Comparison of ENCODE assay signal across 10 cellular contexts in the genomic region with DNA sequence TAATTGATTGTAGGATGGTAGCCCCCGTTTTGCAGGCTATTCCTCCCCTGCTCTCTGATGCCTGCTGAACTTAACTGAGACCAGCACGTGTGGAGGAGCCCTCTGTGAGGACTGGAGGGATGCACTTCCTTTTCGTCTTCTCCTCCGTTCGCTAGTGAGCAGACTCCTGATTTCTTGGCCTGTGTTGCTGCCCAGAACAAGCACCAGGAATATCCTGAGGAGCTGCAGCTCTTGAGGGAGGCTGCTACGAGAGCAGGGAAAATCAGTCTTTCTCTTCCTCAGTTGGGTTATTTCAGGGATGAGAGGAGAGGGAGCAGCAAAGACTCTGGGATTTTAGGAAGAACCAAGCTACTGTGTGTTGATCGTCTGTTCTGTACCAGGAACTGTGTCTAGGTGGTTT.
A peak's percentile ranks its signal among the peaks of the same experiment; 100 is the strongest.
DNase-seq lines count a peak whose midpoint lies in the region; ATAC-seq and TF ChIP-seq lines count a peak whose summit lies in the region.
"Had no signal": no experiment of that assay in that cellular context is flagged by ENCODE, and none has a peak within 500 bp of the region (broad histone marks: within the 10 kb centered on the region; RNA-seq: fewer than 3 reads in every experiment).

No MANE protein-coding gene starts in this region.

- no peaks in the 10 kb centered on the region for H3K36me3 Mint-ChIP-seq in activated CD4-positive, alpha-beta T cell treated with anti-CD3 and anti-CD28 coated beads, Interleukin-2, amount 10 ng/mL, durations not matched to agents 24 days and 14 days (ENCODE audit: low read depth)
- H3K36me3 Mint-ChIP-seq in T-helper 17 cell (ENCODE audit: low read depth): peaks cover 5% of the 10 kb centered on the region
- no peaks in the 10 kb centered on the region for H3K36me3 Mint-ChIP-seq in H9 (ENCODE audit: insufficient read depth in 1 of 3, low read depth in 3 of 3)

- H3K79me1 ChIP-seq in H9 (ENCODE audit: insufficient read depth, low read depth, low read length, poor library complexity, severe bottlenecking): no peaks in the 10 kb centered on the region

- H3K27ac Mint-ChIP-seq in activated CD4-positive, alpha-beta T cell treated with anti-CD3 and anti-CD28 coated beads, Interleukin-2, amount 10 ng/mL, durations not matched to agents 24 days and 14 days: peak overlapping the region; percentile 70
- H3K27ac Mint-ChIP-seq in T-helper 17 cell (peak overlapping the region; percentile 49), H9 (no peak overlapping the region; a peak in 2 of 7 replicates)

- H3K56ac ChIP-seq in H9 (ENCODE audit: insufficient read length, low read depth, low read length): no peak overlapping the region

- peak overlapping the region; percentile 58 for H3K27ac ChIP-seq in hepatocyte
- peak overlapping the region in 4 of 5 donors; percentile 72 to 80 (median 76) for H3K27ac ChIP-seq in stomach
- no peak overlapping the region for H3K27ac ChIP-seq in H9 (ENCODE audit: insufficient read length, low read depth, low read length)

- H2BK20ac ChIP-seq in H9 (ENCODE audit: low read depth, low read length, poor library complexity, severe bottlenecking): no peak overlapping the region

- no peak overlapping the region for H3K4me3 Mint-ChIP-seq in activated CD4-positive, alpha-beta T cell treated with anti-CD3 and anti-CD28 coated beads, Interleukin-2, amount 10 ng/mL, durations not matched to agents 24 days and 14 days
- H3K4me3 Mint-ChIP-seq in T-helper 17 cell: no peak overlapping the region
- no peak overlapping the region for H3K4me3 Mint-ChIP-seq in H9

- TF ChIP-seq POLR2A in stomach (IDR thresholded peaks at IDR 0.05): no peak

- H4K20me1 ChIP-seq in hepatocyte (ENCODE audit: insufficient read depth, poor library complexity, severe bottlenecking) (no peaks in the 10 kb centered on the region), H9 (ENCODE audit: control insufficient read depth, insufficient read depth, insufficient read length) (no peaks in the 10 kb centered on the region)

- no peak overlapping the region for H3K4ac ChIP-seq in H9 (ENCODE audit: low read depth, low read length)

- H4K5ac ChIP-seq in H9 (ENCODE audit: insufficient read length, low read depth, low read length): no peak overlapping the region

- no peak overlapping the region for H3K23ac ChIP-seq in H9 (ENCODE audit: insufficient read length, low read depth, low read length)

- H3K23me2 ChIP-seq in H9 (ENCODE audit: insufficient read length, low read depth, low read length, poor library complexity, severe bottlenecking): no peaks in the 10 kb centered on the region

- H2AK5ac ChIP-seq in H9 (ENCODE audit: insufficient read length, low read length): no peak overlapping the region

- no peak overlapping the region for H2BK12ac ChIP-seq in H9 (ENCODE audit: insufficient read length, low read depth, low read length)

- H2BK15ac ChIP-seq in H9 (ENCODE audit: low read depth, low read length): no peak overlapping the region

- H2BK120ac ChIP-seq in H9 (ENCODE audit: low read depth, low read length, poor library complexity, severe bottlenecking): no peak overlapping the region

- H3T11ph ChIP-seq in H9 (ENCODE audit: low read length): no peak overlapping the region

- H3K9me3 ChIP-seq in T-helper 17 cell (ENCODE audit: control insufficient read depth, low read length, poor library complexity, severe bottlenecking) (no peaks in the 10 kb centered on the region), hepatocyte (ENCODE audit: low read depth) (no peaks in the 10 kb centered on the region), stomach (no peaks in the 10 kb centered on the region), H9 (ENCODE audit: control insufficient read depth, low read depth, low read length) (no peaks in the 10 kb centered on the region)

- H3K79me2 ChIP-seq in hepatocyte: peaks cover 55% of the 10 kb centered on the region
- no peaks in the 10 kb centered on the region for H3K79me2 ChIP-seq in H9 (ENCODE audit: insufficient read depth, low read length)

- no peak overlapping the region for H4K8ac ChIP-seq in H9 (replicated peaks; ENCODE audit: insufficient read length, low read depth, low read length)

- H3K4me1 Mint-ChIP-seq in activated CD4-positive, alpha-beta T cell treated with anti-CD3 and anti-CD28 coated beads, Interleukin-2, amount 10 ng/mL, durations not matched to agents 24 days and 14 days: peaks cover 31% of the 10 kb centered on the region
- peaks cover 22% of the 10 kb centered on the region for H3K4me1 Mint-ChIP-seq in T-helper 17 cell
- H3K4me1 Mint-ChIP-seq in H9: peaks cover 46 to 55% of the 10 kb centered on the region in 2 experiments

- no peaks in the 10 kb centered on the region for H3K9me3 Mint-ChIP-seq in activated CD4-positive, alpha-beta T cell treated with anti-CD3 and anti-CD28 coated beads, Interleukin-2, amount 10 ng/mL, durations not matched to agents 24 days and 14 days
- no peaks in the 10 kb centered on the region; a peak in 1 of 5 replicates for H3K9me3 Mint-ChIP-seq in H9

- H3K4me2 ChIP-seq in hepatocyte: no peak overlapping the region
- no peak overlapping the region for H3K4me2 ChIP-seq in H9 (ENCODE audit: insufficient read depth, insufficient read length, low read length)

- H2AFZ ChIP-seq in hepatocyte: no peak overlapping the region
- no peak overlapping the region for H2AFZ ChIP-seq in H9 (ENCODE audit: low read length)

- no peaks in the 10 kb centered on the region for H3K36me3 ChIP-seq in hepatocyte (replicated peaks; ENCODE audit: insufficient read depth, low read depth)
- no peaks in the 10 kb centered on the region for H3K36me3 ChIP-seq in stomach

- H4K91ac ChIP-seq in H9 (ENCODE audit: insufficient read length, low read depth, low read length): no peak overlapping the region

- no peak overlapping the region for H3K9ac ChIP-seq in H9 (ENCODE audit: extremely low read depth, insufficient read length, low read length)

- no peak for TF ChIP-seq CTCF in hepatocyte (IDR thresholded peaks at IDR 0.05; ENCODE audit: poor library complexity)
- TF ChIP-seq CTCF in stomach (IDR thresholded peaks at IDR 0.05): no peak
- no peak for TF ChIP-seq CTCF in H9 (conservative IDR thresholded peaks at IDR 0.05)

- ATAC-seq in T-helper 17 cell: no peak

- no peak overlapping the region for H3K4me3 ChIP-seq in hepatocyte
- no peak overlapping the region for H3K4me3 ChIP-seq in stomach

- no peak overlapping the region for H3K14ac ChIP-seq in H9 (ENCODE audit: insufficient read depth, low read length)

- no peak for TF ChIP-seq EP300 in stomach (IDR thresholded peaks at IDR 0.05)

- intact Hi-C loops in activated CD4-positive, alpha-beta T cell treated with anti-CD3 and anti-CD28 coated beads, Interleukin-2, amount 10 ng/mL, durations not matched to agents 24 days and 14 days (cut with micrococcal nuclease): no loop called here
- intact Hi-C loops in stomach (cut with DNase I; ENCODE audit: low total_unique reads): no loop called here

- DNase-seq in activated CD4-positive, alpha-beta T cell treated with anti-CD3 and anti-CD28 coated beads, Interleukin-2, amount 10 ng/mL, durations not matched to agents 24 days and 14 days: no peak
- no peak for DNase-seq in activated CD4-positive, alpha-beta T cell treated with anti-CD3 and anti-CD28 coated beads for 4 hours
- no peak for DNase-seq in T-helper 17 cell
- DNase-seq in hepatocyte (ENCODE audit: low spot score): no peak
- DNase-seq in stomach: no peak
- DNase-seq in cortex of kidney (lab: John Stamatoyannopoulos, UW): no peak
- no peak for DNase-seq in H9
- DNase-seq in UCSD-AML1 (lab: John Stamatoyannopoulos, UW; ENCODE audit: unreplicated experiment): no peak
- DNase-seq: GF-D8, NCI-H1694 treated with DMSO at 0.1 percent for 48 hours had no signal

- H3K4me1 ChIP-seq in hepatocyte (ENCODE audit: insufficient read depth): peaks cover 9% of the 10 kb centered on the region
- H3K4me1 ChIP-seq in stomach: peaks cover 33 to 79% (median 42%) of the 10 kb centered on the region in 4 donors
- H3K4me1 ChIP-seq in H9 (ENCODE audit: insufficient read depth, low read length): peaks cover 6% of the 10 kb centered on the region; the same call in 1 of the 2 replicates

- H3K27me3 ChIP-seq in hepatocyte (no peaks in the 10 kb centered on the region), stomach (no peaks in the 10 kb centered on the region), H9 (ENCODE audit: insufficient read depth, low read length) (no peaks in the 10 kb centered on the region)

- no peak overlapping the region for H2BK5ac ChIP-seq in H9 (ENCODE audit: insufficient read length, low read length)

- WGBS in hepatocyte (ENCODE audit: low lambda C conversion rate, missing lambda C conversion rate): 85% methylated on average over 7 of the region's 7 CpGs
- 65 to 76% (median 74%) methylated on average over 7 of the region's 7 CpGs for WGBS in stomach, 5 donors
- no CpG with 5 or more reads among the region's 7 CpGs for WGBS in H9 (ENCODE audit: extremely low coverage, insufficient read length, low lambda C conversion rate)

- H3K18ac ChIP-seq in H9 (ENCODE audit: insufficient read length, low read depth, low read length): no peak overlapping the region

- H3K27me3 Mint-ChIP-seq in activated CD4-positive, alpha-beta T cell treated with anti-CD3 and anti-CD28 coated beads, Interleukin-2, amount 10 ng/mL, durations not matched to agents 24 days and 14 days: no peaks in the 10 kb centered on the region
- H3K27me3 Mint-ChIP-seq in T-helper 17 cell (no peaks in the 10 kb centered on the region), H9 (ENCODE audit: low read depth) (no peaks in the 10 kb centered on the region)

- H3K9me2 ChIP-seq in hepatocyte (replicated peaks; ENCODE audit: insufficient read depth): no peaks in the 10 kb centered on the region

Comparison
In these comparisons a context has a peak if more than half of its experiments do, and no peak if none do; other contexts are left out.
1. H3K27ac Mint-ChIP-seq: peak in activated CD4-positive, alpha-beta T cell treated with anti-CD3 and anti-CD28 coated beads, Interleukin-2, amount 10 ng/mL, durations not matched to agents 24 days and 14 days (single experiment) and T-helper 17 cell (single experiment); none in H9 (0 of 3).